ENCODE assay signal across 1 cellular context in the genomic region with DNA sequence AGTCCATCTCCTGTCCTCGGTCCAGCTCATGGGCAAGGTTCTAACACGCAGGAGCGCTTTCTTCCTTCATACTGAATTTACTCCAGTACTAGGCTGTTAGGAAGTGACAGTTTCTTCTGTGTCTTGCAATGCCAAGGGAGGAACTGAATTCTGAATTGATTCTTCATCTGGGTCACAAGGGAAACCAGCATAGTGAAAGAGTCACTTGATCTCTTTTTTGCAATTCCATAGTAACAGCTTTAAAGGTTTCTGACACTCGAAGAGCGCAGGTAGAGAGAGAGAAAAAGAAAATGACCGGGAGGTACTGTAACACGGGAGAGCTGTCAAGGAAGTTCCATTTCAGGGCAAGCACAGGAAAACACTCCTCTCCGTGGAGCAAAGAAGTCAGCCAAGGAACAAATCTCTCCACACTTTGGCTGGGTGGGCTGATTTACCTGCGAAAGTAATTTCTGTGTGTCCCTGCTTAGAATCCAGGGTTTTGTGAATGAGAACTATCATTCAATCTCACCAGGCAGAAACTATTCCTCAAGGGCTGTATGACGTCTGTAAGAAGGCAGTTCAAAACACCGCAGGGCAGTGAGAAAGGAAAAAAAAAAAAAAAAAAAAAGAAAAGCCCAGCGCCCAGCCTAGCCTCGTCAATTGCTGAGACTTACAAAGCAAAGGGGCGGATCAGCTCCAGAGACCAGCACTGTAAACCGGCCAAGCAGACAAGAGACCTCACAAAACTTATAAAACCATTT.
TF ChIP-seq lines count a peak whose summit lies in the region.

No MANE protein-coding gene starts in this region.

TF ChIP-seq in endothelial cell of umbilical vein, 7 proteins besides CTCF, POLR2A, EP300 and RAD21 (continued from another document):
- TF ChIP-seq POLR2AphosphoS5 (IDR thresholded peaks at IDR 0.05; ENCODE audit: insufficient read depth, low read depth, low read length) (no peak), EZH2 (IDR thresholded peaks at IDR 0.05; ENCODE audit: borderline replicate concordance, low read depth, low read length, severe bottlenecking) (no peak), JUN (IDR thresholded peaks at IDR 0.05; ENCODE audit: borderline replicate concordance, insufficient read depth, insufficient read length, low read depth) (no peak)
- TF ChIP-seq, protein P1, sequence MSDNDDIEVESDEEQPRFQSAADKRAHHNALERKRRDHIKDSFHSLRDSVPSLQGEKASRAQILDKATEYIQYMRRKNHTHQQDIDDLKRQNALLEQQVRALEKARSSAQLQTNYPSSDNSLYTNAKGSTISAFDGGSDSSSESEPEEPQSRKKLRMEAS (IDR thresholded peaks at IDR 0.05; ENCODE audit: insufficient read depth, insufficient read length), result no peak
